In the genomic region with DNA sequence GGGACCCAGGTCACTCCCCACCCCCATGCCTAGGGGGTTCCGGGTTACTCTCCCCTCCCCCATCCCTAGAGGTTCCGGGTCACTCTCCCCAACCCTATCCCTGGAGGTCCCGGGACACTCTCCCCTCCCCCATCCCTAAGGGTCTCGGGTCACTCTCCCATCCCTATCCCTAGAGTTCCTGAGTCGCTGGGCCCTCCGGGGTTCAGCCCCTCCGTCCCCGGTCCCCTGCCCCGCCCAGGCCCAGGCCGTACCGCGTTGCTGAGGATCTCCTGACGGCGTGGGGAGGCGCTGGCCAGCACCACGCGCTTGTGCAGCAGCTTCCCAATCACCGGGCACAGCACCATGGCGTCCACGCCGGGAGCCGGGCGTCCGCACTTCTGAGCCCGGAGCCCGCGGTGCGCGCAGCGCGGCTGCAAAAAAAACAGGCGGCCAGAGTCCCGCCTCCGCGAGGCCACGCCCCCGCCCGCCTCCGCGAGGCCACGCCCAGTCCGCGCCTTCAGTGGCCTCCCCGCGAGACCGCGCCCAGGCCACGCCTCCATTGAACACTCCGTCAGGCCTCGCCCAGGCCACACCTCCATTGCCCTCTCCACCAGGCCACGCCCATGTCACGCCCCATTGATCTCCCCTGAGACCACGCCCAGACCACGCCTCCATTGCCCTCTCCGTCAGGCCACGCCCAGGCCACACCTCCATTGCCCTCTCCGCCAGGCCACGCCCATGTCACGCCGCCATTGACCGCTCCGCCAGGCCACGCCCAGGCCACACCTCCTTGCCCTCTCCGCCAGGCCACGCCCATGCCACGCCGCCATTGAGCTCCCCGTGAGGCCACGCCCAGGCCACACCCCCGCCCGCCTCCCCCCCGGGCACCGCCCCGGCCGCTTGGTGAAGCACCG, we compare ENCODE assay signal across 1 cellular context.
TF ChIP-seq lines count a peak whose summit lies in the region.

A gene with protein sequence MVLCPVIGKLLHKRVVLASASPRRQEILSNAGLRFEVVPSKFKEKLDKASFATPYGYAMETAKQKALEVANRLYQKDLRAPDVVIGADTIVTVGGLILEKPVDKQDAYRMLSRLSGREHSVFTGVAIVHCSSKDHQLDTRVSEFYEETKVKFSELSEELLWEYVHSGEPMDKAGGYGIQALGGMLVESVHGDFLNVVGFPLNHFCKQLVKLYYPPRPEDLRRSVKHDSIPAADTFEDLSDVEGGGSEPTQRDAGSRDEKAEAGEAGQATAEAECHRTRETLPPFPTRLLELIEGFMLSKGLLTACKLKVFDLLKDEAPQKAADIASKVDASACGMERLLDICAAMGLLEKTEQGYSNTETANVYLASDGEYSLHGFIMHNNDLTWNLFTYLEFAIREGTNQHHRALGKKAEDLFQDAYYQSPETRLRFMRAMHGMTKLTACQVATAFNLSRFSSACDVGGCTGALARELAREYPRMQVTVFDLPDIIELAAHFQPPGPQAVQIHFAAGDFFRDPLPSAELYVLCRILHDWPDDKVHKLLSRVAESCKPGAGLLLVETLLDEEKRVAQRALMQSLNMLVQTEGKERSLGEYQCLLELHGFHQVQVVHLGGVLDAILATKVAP (minus strand): TSS at position 413 of the 893 bp plus-strand sequence. CDS start 69 bp downstream, at position 344.

TF ChIP-seq in HepG2, 621 proteins besides CTCF, POLR2A, EP300 and RAD21 (continued from another document):
- TF ChIP-seq SRY (CRISPR knock-in tag; IDR thresholded peaks at IDR 0.05) = peak; percentile 97; the same call in 1 of the 2 replicates
- TF ChIP-seq SALL2 (CRISPR knock-in tag; IDR thresholded peaks at IDR 0.05) = peak; percentile 89
- TF ChIP-seq MYC (CRISPR knock-in tag; IDR thresholded peaks at IDR 0.05; ENCODE audit: borderline replicate concordance) = peak; percentile 64; the same call in 1 of the 2 replicates
- no peak for TF ChIP-seq YEATS4 (CRISPR knock-in tag; IDR thresholded peaks at IDR 0.05; ENCODE audit: borderline replicate concordance)
